In genomic region chr20:23049933-23050838, GRCh38 we compare ENCODE assay signal across 8 cellular contexts. TPM values are rescaled to one million over a fixed set of nuclear protein-coding genes. Genes with fewer than 3 reads are reported as not detected.
DNase-seq lines count a peak whose midpoint lies in the region; ATAC-seq and TF ChIP-seq lines count a peak whose summit lies in the region.

No MANE protein-coding gene starts in this region.

- H3K4me3 ChIP-seq in parathyroid adenoma (ENCODE audit: low read depth, low read length) = peak overlapping the region; percentile 46

- no peaks in the 10 kb centered on the region for H3K36me3 ChIP-seq in parathyroid adenoma (ENCODE audit: control insufficient read depth, insufficient read depth, low read length)

- no peak overlapping the region for H3K9ac ChIP-seq in parathyroid adenoma

- no peaks in the 10 kb centered on the region for H3K9me3 ChIP-seq in parathyroid adenoma (ENCODE audit: control insufficient read depth, low read length)

- H3K79me2 ChIP-seq in parathyroid adenoma = no peaks in the 10 kb centered on the region

- peaks cover 9% of the 10 kb centered on the region for H3K4me1 ChIP-seq in parathyroid adenoma

- no peaks in the 10 kb centered on the region for H3K27me3 ChIP-seq in parathyroid adenoma (ENCODE audit: control insufficient read depth, insufficient read depth, low read length)

- peak overlapping the region; percentile 70 for H3K4me2 ChIP-seq in parathyroid adenoma (ENCODE audit: low read length)

- H2AFZ ChIP-seq in parathyroid adenoma = peak overlapping the region; percentile 87

- ATAC-seq in SK-N-SH treated with all-trans-retinoic acid at 6 μM for 48 hours (peak; percentile 14), Right ventricle myocardium superior (ENCODE audit: poor library complexity) (peak; percentile 48), GM18519 (IDR thresholded peaks at IDR 0.05; ENCODE audit: low FRiP score, unreplicated experiment) (no peak), GM19467 (IDR thresholded peaks at IDR 0.05; ENCODE audit: unreplicated experiment) (no peak)

- TF ChIP-seq CTCF in parathyroid adenoma (IDR thresholded peaks at IDR 0.05) = no peak

- peak overlapping the region; percentile 64 for H3K27ac ChIP-seq in parathyroid adenoma

- DNase-seq in ELR (ENCODE audit: low read depth) = peak; percentile 28
- peak; percentile 81 for DNase-seq in Right ventricle myocardium superior
- no peak for DNase-seq in NCI-H2196 (lab: John Stamatoyannopoulos, UW; ENCODE audit: unreplicated experiment)
- DNase-seq in DMS79 treated with DMSO at 0.1 percent for 48 hours (lab: John Stamatoyannopoulos, UW) = no peak

- intact Hi-C loops in Right ventricle myocardium superior (cut with DNase I) = loop anchor here (5.0 to 10.0 kb wide), 3 partner anchors 155 to 355 kb away; no protein-coding TSS in a partner anchor

TF ChIP-seq in SK-N-SH treated with all-trans-retinoic acid at 6 μM for 48 hours, 23 proteins besides CTCF, POLR2A, EP300 and RAD21:
- TF ChIP-seq OSR1 (CRISPR knock-in tag; IDR thresholded peaks at IDR 0.05) (no peak), BACH2 (CRISPR knock-in tag; IDR thresholded peaks at IDR 0.05; ENCODE audit: borderline replicate concordance) (no peak), CSDC2 (CRISPR knock-in tag; IDR thresholded peaks at IDR 0.05) (no peak), ZC3H10 (CRISPR knock-in tag; IDR thresholded peaks at IDR 0.05) (no peak), ZFP30 (CRISPR knock-in tag; IDR thresholded peaks at IDR 0.05) (no peak), POU6F1 (CRISPR knock-in tag; IDR thresholded peaks at IDR 0.05; ENCODE audit: borderline replicate concordance, low read depth) (no peak)

RNA-seq across cellular contexts. Expression of gene THBD, which starts 0.7 kb away (rescaled TPM):
- 11.8 TPM for total RNA-seq in Right ventricle myocardium superior

RNA-seq across cellular contexts. Expression of gene SSTR4, which starts 15.1 kb away (rescaled TPM):
- not detected for total RNA-seq in Right ventricle myocardium superior

RNA-seq across cellular contexts. Expression of gene CD93, which starts 35.9 kb away (rescaled TPM):
- 37.0 TPM for total RNA-seq in Right ventricle myocardium superior

Comparison
In these comparisons a context has a peak if more than half of its experiments do, and no peak if none do; other contexts are left out.
1. DNase-seq: peak in ELR (single experiment) and Right ventricle myocardium superior (single experiment); none in NCI-H2196 (single experiment) and DMS79 treated with DMSO at 0.1 percent for 48 hours (single experiment).
2. ATAC-seq: peak in SK-N-SH treated with all-trans-retinoic acid at 6 μM for 48 hours (single experiment) and Right ventricle myocardium superior (single experiment); none in GM18519 (single experiment) and GM19467 (single experiment).